ENCODE assay signal across 17 cellular contexts in the genomic region with DNA sequence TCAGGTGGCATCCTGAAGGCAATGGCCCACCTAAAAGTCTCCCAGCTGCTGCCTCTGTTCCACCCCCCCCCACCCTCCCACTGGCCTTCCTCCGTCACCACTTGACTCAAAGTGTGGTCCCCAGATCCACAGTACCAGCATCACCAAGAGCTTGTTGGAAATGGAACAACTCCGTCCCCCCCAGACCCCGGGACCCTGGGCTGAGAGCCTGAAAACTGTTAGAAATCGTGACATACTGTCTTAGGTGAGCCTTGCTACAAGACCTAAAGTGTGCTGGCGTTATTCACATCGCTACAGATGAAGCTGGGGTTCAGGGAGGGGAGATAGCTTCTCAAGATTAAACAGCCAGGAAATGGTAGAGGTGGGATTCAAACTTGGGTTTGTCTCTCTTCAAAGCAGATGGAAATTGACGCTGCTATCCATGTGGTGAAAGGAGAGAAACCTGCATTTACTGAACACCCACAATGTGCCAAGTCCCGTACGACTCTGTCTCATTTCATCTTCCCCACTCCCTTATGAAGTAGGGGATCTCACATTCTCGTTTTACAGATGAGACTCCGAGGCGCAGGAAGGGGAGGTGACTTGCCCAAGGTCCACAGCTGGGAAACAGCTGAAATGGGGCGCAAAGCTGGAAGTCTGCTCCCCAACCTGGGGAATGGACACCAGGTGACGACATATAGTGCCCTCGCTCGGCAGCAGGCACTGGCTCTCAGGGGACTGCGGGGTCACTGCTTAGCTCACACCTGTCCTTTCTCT. TPM values are rescaled to one million over a fixed set of nuclear protein-coding genes. Genes with fewer than 3 reads are reported as not detected.
DNase-seq lines count a peak whose midpoint lies in the region; ATAC-seq, FAIRE-seq and TF ChIP-seq lines count a peak whose summit lies in the region.
"Had no signal": no experiment of that assay in that cellular context is flagged by ENCODE, and none has a peak within 500 bp of the region (broad histone marks: within the 10 kb centered on the region; RNA-seq: fewer than 3 reads in every experiment).

No MANE protein-coding gene starts in this region.

- no peak overlapping the region for H4K12ac ChIP-seq in trophoblast cell (ENCODE audit: low read depth, low read length)

- H3K23ac ChIP-seq in H1 (ENCODE audit: insufficient read length) (no peak overlapping the region), trophoblast cell (ENCODE audit: low read length) (no peak overlapping the region)

- H2AK5ac ChIP-seq in H1 (ENCODE audit: low read depth, low read length) (no peak overlapping the region), trophoblast cell (ENCODE audit: low read length) (peak overlapping the region; percentile 0)

- H3K79me2 ChIP-seq in GM23248 (ENCODE audit: insufficient read depth) = no peaks in the 10 kb centered on the region
- H3K79me2 ChIP-seq in PC-9 (ENCODE audit: low read depth) = no peaks in the 10 kb centered on the region
- no peaks in the 10 kb centered on the region for H3K79me2 ChIP-seq in H1 (ENCODE audit: control insufficient read depth in 1 of 2, insufficient read depth in 2 of 2, low read length in 2 of 2)
- H3K79me2 ChIP-seq in trophoblast cell (ENCODE audit: control insufficient read depth, insufficient read depth, low read length, poor library complexity) = peaks cover 10% of the 10 kb centered on the region

- H2BK20ac ChIP-seq in H1 (ENCODE audit: low read length) = no peak overlapping the region

- no peak overlapping the region for H3K56ac ChIP-seq in H1 (replicated peaks; ENCODE audit: insufficient read length, low read depth, low read length)

- no peak overlapping the region for H3K4ac ChIP-seq in H1 (replicated peaks; ENCODE audit: insufficient read length, low read depth, low read length)
- H3K4ac ChIP-seq in trophoblast cell (ENCODE audit: low read depth, low read length) = peak overlapping the region; percentile 46

- H3K4me3 ChIP-seq in GM23248 (no peak overlapping the region), PC-9 (no peak overlapping the region; the same call in 1 of the 2 replicates), H1 (ENCODE audit: extremely low read depth in 1 of 4, insufficient read depth in 2 of 4, low read depth in 3 of 4, low read length in 4 of 4) (no peak overlapping the region), trophoblast cell (ENCODE audit: low read depth, low read length) (no peak overlapping the region), MG63 (no peak overlapping the region)
- H3K4me3 ChIP-seq: gastroesophageal sphincter, skin epidermis had no signal

- H3K9me3 ChIP-seq in GM23248 (ENCODE audit: low read depth) (no peaks in the 10 kb centered on the region), PC-9 (ENCODE audit: insufficient read depth, low read depth) (no peaks in the 10 kb centered on the region), H1 (ENCODE audit: insufficient read depth in 2 of 2, low read depth in 1 of 2, low read length in 1 of 2) (no peaks in the 10 kb centered on the region), trophoblast cell (ENCODE audit: insufficient read depth, low read depth, low read length) (no peaks in the 10 kb centered on the region), MG63 (no peaks in the 10 kb centered on the region)
- H3K9me3 ChIP-seq: gastroesophageal sphincter had no signal

- no peak for TF ChIP-seq POLR2A in H1 (IDR thresholded peaks at IDR 0.05; ENCODE audit: control extremely low read depth in 1 of 2, low read depth in 2 of 2, low read length in 2 of 2)

- peak overlapping the region; percentile 71; the same call in 1 of the 2 replicates for H2BK12ac ChIP-seq in H1 (ENCODE audit: low read depth, low read length)
- peak overlapping the region; percentile 93 for H2BK12ac ChIP-seq in trophoblast cell (ENCODE audit: low read length)

- H3K9ac ChIP-seq in GM23248 (peak overlapping the region; percentile 22; the same call in 1 of the 2 replicates), H1 (replicated peaks in 1 of 4; ENCODE audit: extremely low read depth in 1 of 4, low read depth in 3 of 4, low read length in 3 of 4) (no peak overlapping the region; a peak in 1 of 7 replicates), trophoblast cell (ENCODE audit: low read length) (no peak overlapping the region)

- no TSS peak for BruUV-seq in PC-9 (replicated peaks; lab: Mats Ljungman, UMichigan)

- POLR2A ChIA-PET in PC-9 (lab: Charles Lee; ENCODE audit: unreplicated experiment) = interaction anchor here (0.6 to 1.3 kb wide), 8 partner anchors 24 to 1778 kb away, joined by 3 to 25 read pairs (median 5); partner anchors contain the start of gene HP1BP3
- POLR2A ChIA-PET in H1 (lab: Charles Lee; ENCODE audit: partially characterized antibody) = interaction anchor here (1.0 to 1.6 kb wide), 3 partner anchors 7 to 54 kb away, joined by 3 read pairs; no protein-coding TSS in a partner anchor

- no peak overlapping the region for H2BK5ac ChIP-seq in H1 (ENCODE audit: low read depth, low read length)
- peak overlapping the region; percentile 84 for H2BK5ac ChIP-seq in trophoblast cell (ENCODE audit: low read depth, low read length, poor library complexity)

- no peak for TF ChIP-seq RAD21 in H1 (IDR thresholded peaks at IDR 0.05 in 1 of 2, conservative IDR thresholded peaks at IDR 0.05 in 1 of 2; ENCODE audit: low read depth in 2 of 2, low read length in 2 of 2)

- peak overlapping the region; percentile 13; the same call in 1 of the 2 replicates for H2BK15ac ChIP-seq in H1 (ENCODE audit: low read length)

- H3K27me3 ChIP-seq in GM23248 (replicated peaks; ENCODE audit: insufficient read depth) (no peaks in the 10 kb centered on the region), PC-9 (ENCODE audit: insufficient read depth, low read depth) (no peaks in the 10 kb centered on the region), H1 (replicated peaks in 1 of 4; ENCODE audit: control insufficient read depth in 3 of 4, extremely low read depth in 1 of 4, insufficient read depth in 3 of 4, low read length in 3 of 4) (no peaks in the 10 kb centered on the region; a peak in 1 of 7 replicates), trophoblast cell (ENCODE audit: insufficient read depth, low read length) (no peaks in the 10 kb centered on the region), MG63 (no peaks in the 10 kb centered on the region)
- H3K27me3 ChIP-seq: gastroesophageal sphincter had no signal

- H3K27ac ChIP-seq in GM23248 = peak overlapping the region; percentile 65
- H3K27ac ChIP-seq in PC-9 = peak overlapping the region; percentile 99
- H3K27ac ChIP-seq in H1 (ENCODE audit: low read depth, low read length) = no peak overlapping the region
- H3K27ac ChIP-seq in trophoblast cell (ENCODE audit: low read depth, low read length) = peak overlapping the region; percentile 99

- no peak for FAIRE-seq in H1 (lab: Jason Lieb, UNC)
- FAIRE-seq: endometrium had no signal

- H4K8ac ChIP-seq in H1 (ENCODE audit: extremely low read depth, insufficient read depth, low read length) = no peak overlapping the region; the same call in 1 of the 2 replicates
- peak overlapping the region; percentile 32 for H4K8ac ChIP-seq in trophoblast cell (ENCODE audit: low read depth, low read length)

- no peak overlapping the region for H2BK120ac ChIP-seq in H1 (replicated peaks; ENCODE audit: low read depth, low read length)
- peak overlapping the region; percentile 79 for H2BK120ac ChIP-seq in trophoblast cell (ENCODE audit: insufficient read depth, low read length, poor library complexity)

- H3K79me1 ChIP-seq in H1 (ENCODE audit: low read depth, low read length) (no peaks in the 10 kb centered on the region), trophoblast cell (ENCODE audit: low read length) (peaks cover 34% of the 10 kb centered on the region)

- no peak for TF ChIP-seq CTCF in PC-9 (conservative IDR thresholded peaks at IDR 0.05)
- no peak for TF ChIP-seq CTCF in H1 (IDR thresholded peaks at IDR 0.05; ENCODE audit: control extremely low read depth in 1 of 3, insufficient read depth in 1 of 3, low read depth in 1 of 3, low read length in 3 of 3)

- H4K20me1 ChIP-seq in GM23248 (ENCODE audit: insufficient read depth) (no peaks in the 10 kb centered on the region), PC-9 (ENCODE audit: insufficient read depth) (no peaks in the 10 kb centered on the region), H1 (replicated peaks in 1 of 2; ENCODE audit: control insufficient read depth in 1 of 2, insufficient read depth in 2 of 2, low read length in 2 of 2) (no peaks in the 10 kb centered on the region)

- peak overlapping the region; percentile 35 for H3K4me2 ChIP-seq in GM23248 (ENCODE audit: unreplicated experiment)
- H3K4me2 ChIP-seq in PC-9 = peak overlapping the region; percentile 85
- no peak overlapping the region; a peak in 1 of 4 replicates for H3K4me2 ChIP-seq in H1 (ENCODE audit: insufficient read depth in 1 of 2, low read depth in 2 of 2, low read length in 2 of 2)
- no peak overlapping the region for H3K4me2 ChIP-seq in trophoblast cell (ENCODE audit: low read length)

- intact Hi-C loops in PC-9 (cut with micrococcal nuclease; ENCODE audit: unreplicated experiment) = no loop called here

- H4K91ac ChIP-seq in H1 (replicated peaks; ENCODE audit: insufficient read length, low read length) (no peak overlapping the region), trophoblast cell (ENCODE audit: low read depth, low read length) (peak overlapping the region; percentile 78)

- no peak for TF ChIP-seq EP300 in H1 (IDR thresholded peaks at IDR 0.05; ENCODE audit: borderline replicate concordance in 1 of 2, low read depth in 2 of 2, low read length in 2 of 2)

- H3K9me2 ChIP-seq in GM23248 (ENCODE audit: insufficient read depth) (no peaks in the 10 kb centered on the region), PC-9 (ENCODE audit: insufficient read depth) (no peaks in the 10 kb centered on the region)

- H4K5ac ChIP-seq in H1 (ENCODE audit: insufficient read length, low read depth, low read length) = no peak overlapping the region

- no peak overlapping the region for H3K14ac ChIP-seq in H1 (ENCODE audit: insufficient read length)
- H3K14ac ChIP-seq in trophoblast cell (ENCODE audit: low read length) = peak overlapping the region; percentile 69

- DNase-seq in GM23248 (peak; percentile 16), PC-9 (no peak), H1 (ENCODE audit: low read depth in 1 of 2, low spot score in 2 of 2) (peak in 1 of 2 experiments; percentile 39), trophoblast cell (no peak), MG63 (no peak)
- DNase-seq in stimulated activated CD4-positive, alpha-beta T cell treated with anti-CD3 and anti-CD28 coated beads, Interleukin-4, amount 100 ng/mL, for 24 hours = no peak
- DNase-seq: activated naive CD4-positive, alpha-beta T cell treated with anti-CD3 and anti-CD28 coated beads, Interleukin-2, amount 50 U/mL, for 16 hours; CD4-positive, CD25-positive, alpha-beta regulatory T cell; DND-41; KG1; NCI-H1436 treated with DMSO at 0.1 percent for 48 hours; NCI-H345; stimulated activated naive CD4-positive, alpha-beta T cell treated with Interleukin-2 at 50 U/mL for 16 hours had no signal

- WGBS in GM23248 (ENCODE audit: low coverage in 1 of 2, low lambda C conversion rate in 2 of 2, missing lambda C conversion rate in 2 of 2), 2 experiments = 54% methylated on average over 16 to 17 of the region's 17 CpGs
- WGBS in H1 (ENCODE audit: extremely low coverage in 1 of 2, insufficient coverage in 1 of 2, insufficient read length in 1 of 2, insufficient replicate concordance in 2 of 2, low coverage in 1 of 2, low lambda C conversion rate in 2 of 2, missing lambda C conversion rate in 1 of 2), 2 experiments = 83% methylated on average over 16 of the region's 17 CpGs; no CpG with 5 or more reads in 1 of the 2 experiments
- no CpG with 5 or more reads among the region's 17 CpGs for WGBS in trophoblast cell (ENCODE audit: extremely low coverage, insufficient coverage, insufficient read length)

- CTCF ChIA-PET in PC-9 (lab: Charles Lee) = interaction anchor here (0.7 kb wide), 1 partner anchor 104 kb away, joined by 3 read pairs; no protein-coding TSS in a partner anchor
- CTCF ChIA-PET in H1 (lab: Charles Lee; ENCODE audit: partially characterized antibody) = interaction anchor here (0.5 to 3.8 kb wide), 12 partner anchors 9 to 1265 kb away, joined by 3 to 12 read pairs (median 4); no protein-coding TSS in a partner anchor

- H3F3A ChIP-seq in GM23248 (ENCODE audit: insufficient read depth) (peaks cover 36% of the 10 kb centered on the region), PC-9 (ENCODE audit: insufficient read depth, low read depth) (peaks cover 64% of the 10 kb centered on the region)

- H3K36me3 ChIP-seq in GM23248 (ENCODE audit: low read depth) (no peaks in the 10 kb centered on the region), PC-9 (ENCODE audit: low read depth) (no peaks in the 10 kb centered on the region), H1 (ENCODE audit: control insufficient read depth in 2 of 4, insufficient read depth in 4 of 4, low read length in 3 of 4) (no peaks in the 10 kb centered on the region), trophoblast cell (ENCODE audit: control insufficient read depth in 1 of 2, insufficient read depth in 2 of 2, low read length in 2 of 2) (no peaks in the 10 kb centered on the region), MG63 (no peaks in the 10 kb centered on the region)
- H3K36me3 ChIP-seq: gastroesophageal sphincter had no signal

- no peaks in the 10 kb centered on the region for H3K23me2 ChIP-seq in H1 (ENCODE audit: low read depth, low read length)

- H3K18ac ChIP-seq in H1 (ENCODE audit: extremely low read depth, low read length) (peak overlapping the region; percentile 39; the same call in 1 of the 2 replicates), trophoblast cell (ENCODE audit: low read length) (peak overlapping the region; percentile 34)

- H3K4me1 ChIP-seq in GM23248 (ENCODE audit: insufficient read depth) (peaks cover 38% of the 10 kb centered on the region), PC-9 (replicated peaks; ENCODE audit: insufficient read depth) (peaks cover 80% of the 10 kb centered on the region), H1 (replicated peaks in 1 of 4; ENCODE audit: control insufficient read depth in 3 of 4, insufficient read depth in 4 of 4, low read length in 3 of 4) (peaks cover 1 to 20% (median 13%) of the 10 kb centered on the region in 4 experiments), trophoblast cell (ENCODE audit: control insufficient read depth in 1 of 2, insufficient read depth in 2 of 2, low read length in 2 of 2) (peaks cover 39 to 52% of the 10 kb centered on the region in 2 experiments)

- H2AFZ ChIP-seq in GM23248 (no peak overlapping the region; the same call in 1 of the 2 replicates), PC-9 (no peak overlapping the region), H1 (ENCODE audit: low read length) (peak overlapping the region; percentile 75; the same call in 1 of the 2 replicates), trophoblast cell (ENCODE audit: insufficient read depth, low read length, poor library complexity) (no peak overlapping the region)

- in situ Hi-C loops in GM23248 (cut with MboI) = no loop called here

- no peak for ATAC-seq in HG03521 (IDR thresholded peaks at IDR 0.05; ENCODE audit: unreplicated experiment)
- ATAC-seq: gastroesophageal sphincter had no signal

RNA-seq across cellular contexts. Expression of gene IFFO2, which starts 52.8 kb away (rescaled TPM):
- total RNA-seq in GM23248 (2014; rRNA removed; shearing (Covaris generic)) = 12.8 and 13.2 TPM in 2 replicates
- polyA plus RNA-seq in GM23248 (2016; fragmentation: Nextera tagmentation; extraction: Ambion mirVana) (0.60 and 1.1 TPM in 2 replicates), H1 (2011; rRNA removed) (6.6 and 13.7 TPM in 2 replicates)
- 11.7 and 16.5 TPM in 2 replicates for total RNA-seq in PC-9 (2021)
- total RNA-seq in H1 (2021; fragmentation: NEBNext Ultra II Directional; extraction: Animal tissue kit (Norgen Biotek cat#: 25700)) = 8.7 and 10.4 TPM in 2 replicates
- polyA plus RNA-seq in H1 (2011; cell fraction: cytosol; rRNA removed) = 5.2 TPM
- polyA plus RNA-seq in H1 (2011; cell fraction: nucleus; rRNA removed) = 8.2 TPM
- 4.2 to 6.0 TPM (median 5.4 TPM) in 4 replicates for polyA plus RNA-seq in H1 (2012, experiment 1 of 2)
- polyA plus RNA-seq in H1 (2012, experiment 2 of 2) = 5.2 TPM
- 3.5 TPM for polyA plus RNA-seq in H1 (2013, experiment 1 of 2)
- 3.6 TPM for polyA plus RNA-seq in H1 (2013, experiment 2 of 2)
- 4.0 and 4.8 TPM in 2 replicates for polyA minus RNA-seq in H1 (2011; rRNA and poly(A)+ RNA removed)
- polyA minus RNA-seq in H1 (2011; cell fraction: cytosol; rRNA and poly(A)+ RNA removed) = 4.8 TPM
- polyA minus RNA-seq in H1 (2011; cell fraction: nucleus; rRNA and poly(A)+ RNA removed) = 2.6 TPM
- polyA plus RNA-seq in trophoblast cell (2013) = 18.2 and 19.5 TPM in 2 replicates
- total RNA-seq in MG63 (2014; rRNA removed; shearing (Covaris generic); ENCODE audit: low replicate concordance) = 3.9 and 4.3 TPM in 2 replicates

Comparison
In these comparisons a context has a peak if more than half of its experiments do, and no peak if none do; other contexts are left out.
1. H3K4me2 ChIP-seq: peak in GM23248 (single experiment) and PC-9 (single experiment); none in H1 (0 of 2) and trophoblast cell (single experiment).